In genomic region chr18:14131914-14132700, GRCh38 we compare ENCODE assay signal across 8 cellular contexts. TPM values are rescaled to one million over a fixed set of nuclear protein-coding genes. Genes with fewer than 3 reads are reported as not detected.
DNase-seq lines count a peak whose midpoint lies in the region; ATAC-seq and TF ChIP-seq lines count a peak whose summit lies in the region.
"Not testable (repeated sequence)": the region's sequence is repeated elsewhere in the genome, so short reads cannot be mapped to it uniquely, and the experiment has no call there.

Gene ZNF519 (minus strand): TSS chr18:14132435. CDS start chr18:14132277, 158 bp downstream.

- not testable (repeated sequence) for TF ChIP-seq CTCF in BJ (IDR thresholded peaks at IDR 0.05; ENCODE audit: insufficient read depth, low read depth, low read length); choroid plexus epithelial cell (conservative IDR thresholded peaks at IDR 0.05; ENCODE audit: low read depth, low read length)

- CTCF ChIA-PET in BJ (lab: Yijun Ruan, JAX): not testable (repeated sequence)

- peak; percentile 100 for ATAC-seq in HG03457 (IDR thresholded peaks at IDR 0.05; ENCODE audit: unreplicated experiment)

- DNase-seq in BJ (ENCODE audit: low read depth): peak; percentile 66
- peak; percentile 69 for DNase-seq in GM19240 (ENCODE audit: insufficient read length, low spot score)
- DNase-seq in NCI-H524 (lab: John Stamatoyannopoulos, UW): peak; percentile 91 to 94
- peak; percentile 77 to 80 for DNase-seq in activated CD4-positive, alpha-beta T cell treated with anti-CD3 and anti-CD28 coated beads for 24 hours (ENCODE audit: low read depth in 2 of 2)
- DNase-seq in choroid plexus epithelial cell (ENCODE audit: low read depth): peak; percentile 98
- DNase-seq in kidney glomerular epithelial cell (lab: John Stamatoyannopoulos, UW): peak; percentile 92
- peak; percentile 58 to 78 for DNase-seq in stimulated activated CD4-positive, alpha-beta T cell treated with anti-CD3 and anti-CD28 coated beads, Interleukin-1b, Interleukin-23, amount 100 ng/mL, for 1 hour (ENCODE audit: low read depth in 2 of 2)

- peak within 1 kb of the TSS; percentile 72 for H3K4me3 ChIP-seq in BJ (ENCODE audit: low read depth, low read length)
- peak within 1 kb of the TSS; percentile 72 for H3K4me3 ChIP-seq in choroid plexus epithelial cell (ENCODE audit: low read depth, low read length)

- POLR2A ChIA-PET in BJ (lab: Charles Lee): not testable (repeated sequence)

- not testable (repeated sequence) for H3K36me3 ChIP-seq in BJ (ENCODE audit: control insufficient read depth, insufficient read depth, low read length)

- not testable (repeated sequence) for H3K27me3 ChIP-seq in BJ (ENCODE audit: control insufficient read depth, insufficient read depth, low read length)

RNA-seq across cellular contexts. Expression of gene ZNF519, which starts in this region (rescaled TPM):
- polyA plus RNA-seq in BJ (2011; rRNA removed): 2.9 and 3.1 TPM in 2 replicates
- polyA minus RNA-seq in BJ (2011; rRNA and poly(A)+ RNA removed): 3.0 and 3.5 TPM in 2 replicates

Comparison
In these comparisons a context has a peak if more than half of its experiments do, and no peak if none do; other contexts are left out.
1. Peak in every context shown above with its lines: DNase-seq, ATAC-seq and H3K4me3 ChIP-seq.